Comparison of ENCODE assay signal across 10 cellular contexts in the genomic region with DNA sequence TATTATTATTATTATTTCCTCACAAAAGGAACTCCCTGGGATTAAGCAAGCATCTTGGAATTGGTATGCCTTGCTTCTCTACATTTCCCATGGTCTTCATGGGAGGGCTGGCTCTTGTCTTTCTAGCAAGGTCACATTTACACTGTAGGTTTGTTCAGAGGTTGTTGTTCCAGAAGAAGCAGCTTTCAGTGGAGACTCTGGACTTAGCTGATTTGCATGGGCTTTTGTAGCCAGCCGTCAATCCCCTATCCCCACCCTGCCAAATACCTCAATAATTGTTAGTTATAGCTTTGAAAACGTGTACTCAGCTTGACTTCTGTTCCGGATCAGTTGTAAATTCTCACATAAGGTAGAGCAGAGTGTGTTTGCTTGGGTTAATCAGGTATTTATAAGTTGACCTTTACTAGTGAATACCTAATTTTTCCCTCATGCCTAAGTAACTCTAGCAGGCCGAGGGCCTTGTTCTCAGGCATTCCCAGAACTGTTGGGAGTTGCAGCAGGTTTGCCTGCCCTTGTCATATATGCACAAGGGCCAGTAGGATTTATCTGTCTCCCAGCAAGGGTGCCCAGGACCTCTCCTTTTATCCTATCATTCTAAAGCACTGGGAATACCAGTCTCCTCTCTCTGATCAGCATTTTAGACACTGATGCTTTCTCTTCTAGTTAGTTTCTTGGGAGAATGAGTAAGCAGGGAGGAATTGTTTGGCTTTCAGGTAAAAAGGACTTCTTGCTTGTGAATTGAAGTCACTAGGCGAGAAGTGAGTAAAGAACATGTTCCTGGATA. TPM values are rescaled to one million over a fixed set of nuclear protein-coding genes. Genes with fewer than 3 reads are reported as not detected.
DNase-seq lines count a peak whose midpoint lies in the region; ATAC-seq and TF ChIP-seq lines count a peak whose summit lies in the region.
"Had no signal": no experiment of that assay in that cellular context is flagged by ENCODE, and none has a peak within 500 bp of the region (broad histone marks: within the 10 kb centered on the region; RNA-seq: fewer than 3 reads in every experiment).

No MANE protein-coding gene starts in this region.

- no peak overlapping the region for H3K9ac ChIP-seq in OCI-LY1 (ENCODE audit: low read length)

- H3K36me3 ChIP-seq in OCI-LY1 (ENCODE audit: insufficient read depth, low read length) (no peaks in the 10 kb centered on the region; the same call in 1 of the 2 replicates), neutrophil (no peaks in the 10 kb centered on the region)
- H3K36me3 ChIP-seq: MG63 had no signal

- H3K4me1 Mint-ChIP-seq in Calu3 (ENCODE audit: low read depth, unreplicated experiment) = peaks cover 56% of the 10 kb centered on the region

- no peak for DNase-seq in Calu3
- peak; percentile 94 for DNase-seq in epithelial cell of proximal tubule (ENCODE audit: low read depth)
- DNase-seq in Right ventricle myocardium inferior (ENCODE audit: missing footprints) = no peak
- DNase-seq in NCI-H2171 (lab: John Stamatoyannopoulos, UW) = no peak
- DNase-seq: activated CD4-positive, CD25-positive, alpha-beta regulatory T cell treated with anti-CD3 and anti-CD28 coated beads, Interleukin-2, amount 50 U/mL, for 72 hours; MG63 had no signal

- no peaks in the 10 kb centered on the region for H3K9me2 ChIP-seq in OCI-LY1 (ENCODE audit: low read depth, low read length)

- CTCF ChIA-PET in Calu3 (lab: Charles Lee) = interaction anchor here (0.9 to 2.3 kb wide), 2 partner anchors 22 to 27 kb away, joined by 6 to 7 read pairs; a partner anchor contains a TSS

- H3K4me2 ChIP-seq in OCI-LY1 (ENCODE audit: low read length) = no peak overlapping the region; the same call in 1 of the 2 replicates

- H4K20me1 ChIP-seq in OCI-LY1 (ENCODE audit: insufficient read depth, low read length) = no peaks in the 10 kb centered on the region

- H3K4me3 Mint-ChIP-seq in Calu3 (ENCODE audit: low read depth, unreplicated experiment) = peak overlapping the region; percentile 35

- TF ChIP-seq CTCF in Calu3 (IDR thresholded peaks at IDR 0.05; ENCODE audit: unreplicated experiment) = no peak
- TF ChIP-seq CTCF in OCI-LY1 (IDR thresholded peaks at IDR 0.05; ENCODE audit: low read length) = no peak
- no peak for TF ChIP-seq CTCF in epithelial cell of proximal tubule (conservative IDR thresholded peaks at IDR 0.05; ENCODE audit: low read depth, low read length)
- no peak for TF ChIP-seq CTCF in neutrophil (IDR thresholded peaks at IDR 0.05)

- H3K36me3 Mint-ChIP-seq in Calu3 (ENCODE audit: insufficient read depth, unreplicated experiment) = peaks cover 6% of the 10 kb centered on the region

- H3K9me3 Mint-ChIP-seq in Calu3 (ENCODE audit: low read depth, unreplicated experiment) = no peaks in the 10 kb centered on the region

- no peaks in the 10 kb centered on the region for H3F3A ChIP-seq in OCI-LY1 (ENCODE audit: insufficient read depth, low read length)

- H3K4me3 ChIP-seq in OCI-LY1 (ENCODE audit: low read depth, low read length, poor library complexity, severe bottlenecking) (no peak overlapping the region), epithelial cell of proximal tubule (ENCODE audit: low read depth, low read length) (no peak overlapping the region), neutrophil (ENCODE audit: low read depth in 1 of 2, low read length in 1 of 2) (no peak overlapping the region)
- H3K4me3 ChIP-seq: MG63 had no signal

- intact Hi-C loops in Calu3 (cut with micrococcal nuclease; ENCODE audit: unreplicated experiment) (loop anchor here (2.0 to 5.0 kb wide), 2 partner anchors 27 to 45 kb away; no protein-coding TSS in a partner anchor), Right ventricle myocardium inferior (cut with DNase I) (no loop called here)

- H2AFZ ChIP-seq in OCI-LY1 (ENCODE audit: low read length) = no peak overlapping the region

- H3K9me3 ChIP-seq in OCI-LY1 (ENCODE audit: low read length) (no peaks in the 10 kb centered on the region), neutrophil (no peaks in the 10 kb centered on the region)
- H3K9me3 ChIP-seq: MG63 had no signal

- H3K27me3 ChIP-seq in OCI-LY1 (ENCODE audit: insufficient read depth, low read length) (no peaks in the 10 kb centered on the region), neutrophil (no peaks in the 10 kb centered on the region)
- H3K27me3 ChIP-seq: MG63 had no signal

- peaks cover 72% of the 10 kb centered on the region for H3K4me1 ChIP-seq in OCI-LY1 (ENCODE audit: insufficient read depth, low read length, severe bottlenecking)
- H3K4me1 ChIP-seq in neutrophil (ENCODE audit: control insufficient read depth in 1 of 2, insufficient read depth in 1 of 2, low read depth in 1 of 2, low read length in 1 of 2) = peaks cover 55 to 82% of the 10 kb centered on the region in 2 experiments

- ATAC-seq in Right ventricle myocardium inferior = no peak
- no peak for ATAC-seq in GM21737 (IDR thresholded peaks at IDR 0.05; ENCODE audit: unreplicated experiment)
- no peak for ATAC-seq in GM18511 (IDR thresholded peaks at IDR 0.05; ENCODE audit: unreplicated experiment)

- H3K27ac ChIP-seq in OCI-LY1 (ENCODE audit: low read depth, low read length, poor library complexity, severe bottlenecking) = peak overlapping the region; percentile 14
- H3K27ac ChIP-seq in neutrophil = peak overlapping the region; percentile 82

- no peaks in the 10 kb centered on the region for H3K27me3 Mint-ChIP-seq in Calu3 (ENCODE audit: unreplicated experiment)

- peaks cover 40% of the 10 kb centered on the region for H3K79me2 ChIP-seq in OCI-LY1 (ENCODE audit: insufficient read depth, low read length)

- H3K27ac Mint-ChIP-seq in Calu3 (ENCODE audit: unreplicated experiment) = peak overlapping the region; percentile 72

- no TSS peak for BruUV-seq in Calu3 (replicated peaks; lab: Mats Ljungman, UMichigan)

RNA-seq across cellular contexts. Expression of a gene that starts 22.0 kb away (rescaled TPM):
- total RNA-seq in Calu3 (2022) = 53.7 and 60.1 TPM in 2 replicates
- 14.9 and 16.5 TPM in 2 replicates for total RNA-seq in epithelial cell of proximal tubule
- 28.9 TPM for total RNA-seq in Right ventricle myocardium inferior

RNA-seq across cellular contexts. Expression of a gene that starts 36.7 kb away (rescaled TPM):
- total RNA-seq in Calu3 (2022) = 28.2 and 31.2 TPM in 2 replicates
- 43.8 and 47.3 TPM in 2 replicates for total RNA-seq in epithelial cell of proximal tubule
- total RNA-seq in Right ventricle myocardium inferior = 25.6 TPM
